In genomic region chr16:67933805-67934204, GRCh38 we compare ENCODE assay signal across 12 cellular contexts. TPM values are rescaled to one million over a fixed set of nuclear protein-coding genes. Genes with fewer than 3 reads are reported as not detected.
DNase-seq lines count a peak whose midpoint lies in the region; ATAC-seq and TF ChIP-seq lines count a peak whose summit lies in the region.
"Had no signal": no experiment of that assay in that cellular context is flagged by ENCODE, and none has a peak within 500 bp of the region (broad histone marks: within the 10 kb centered on the region; RNA-seq: fewer than 3 reads in every experiment).

No MANE protein-coding gene starts in this region.

- H3K9me3 ChIP-seq in body of pancreas, result no peaks in the 10 kb centered on the region
- H3K9me3 ChIP-seq: A549 had no signal

- 59 to 77% methylated on average over 7 of the region's 7 CpGs for WGBS in body of pancreas, 2 donors

- intact Hi-C loops in body of pancreas (cut with DNase I), result no loop called here

- no peak overlapping the region for H3K4me3 ChIP-seq in body of pancreas
- H3K4me3 ChIP-seq: A549 had no signal

- peaks cover 47% of the 10 kb centered on the region for H3K36me3 Mint-ChIP-seq in activated CD4-positive, alpha-beta T cell treated with anti-CD3 and anti-CD28 coated beads, Interleukin-2, amount 10 ng/mL, durations not matched to agents 7 days and 5 days (ENCODE audit: low read depth)
- H3K36me3 Mint-ChIP-seq in HFFc6 (ENCODE audit: low read depth) (no peaks in the 10 kb centered on the region; the same call in 1 of the 2 replicates), neural crest cell (ENCODE audit: low read depth) (peaks cover 3% of the 10 kb centered on the region)

- no peaks in the 10 kb centered on the region for H3K36me3 ChIP-seq in body of pancreas (replicated peaks in 1 of 2; ENCODE audit: insufficient read depth in 1 of 2, low read depth in 2 of 2)

- peaks cover 74% of the 10 kb centered on the region for H3K4me1 ChIP-seq in body of pancreas

- no peak for TF ChIP-seq CTCF in HFFc6 (IDR thresholded peaks at IDR 0.05)
- no peak for TF ChIP-seq CTCF in body of pancreas (IDR thresholded peaks at IDR 0.05)
- TF ChIP-seq CTCF in neural crest cell (conservative IDR thresholded peaks at IDR 0.05), result no peak

- no peak for DNase-seq in activated CD4-positive, alpha-beta T cell treated with anti-CD3 and anti-CD28 coated beads, Interleukin-2, amount 10 ng/mL, durations not matched to agents 7 days and 5 days
- no peak for DNase-seq in activated CD4-positive, alpha-beta T cell treated with anti-CD3 and anti-CD28 coated beads, Interleukin-2, amount 50 U/mL, for 1 hour
- no peak for DNase-seq in HFFc6
- DNase-seq in body of pancreas, result peak in 1 of 4 donors; percentile 15
- no peak for DNase-seq in neural crest cell (ENCODE audit: low read depth, low spot score)
- DNase-seq in epidermal melanocyte (ENCODE audit: insufficient read length, low spot score), result no peak
- DNase-seq: activated CD4-positive, alpha-beta T cell treated with anti-CD3 and anti-CD28 coated beads, Interleukin-2, amount 50 U/mL, for 4 hours; left ventricle myocardium superior had no signal

- POLR2A ChIA-PET in activated CD4-positive, alpha-beta T cell treated with anti-CD3 and anti-CD28 coated beads, Interleukin-2, amount 10 ng/mL, durations not matched to agents 7 days and 5 days (lab: Charles Lee), result no interaction called here

- H3K27me3 Mint-ChIP-seq in activated CD4-positive, alpha-beta T cell treated with anti-CD3 and anti-CD28 coated beads, Interleukin-2, amount 10 ng/mL, durations not matched to agents 7 days and 5 days, result no peaks in the 10 kb centered on the region
- H3K27me3 Mint-ChIP-seq in HFFc6 (ENCODE audit: insufficient read depth) (peaks cover 30% of the 10 kb centered on the region), neural crest cell (ENCODE audit: low read depth) (peaks cover 7% of the 10 kb centered on the region)
- H3K27me3 Mint-ChIP-seq: dendritic cell treated with granulocyte-macrophage colony-stimulating factor and Interleukin-4, amounts not matched to agents 40 ng/mL and 50 ng/mL, for 4 days had no signal

- no peak for TF ChIP-seq POLR2A in body of pancreas (IDR thresholded peaks at IDR 0.05)

- H3K27ac Mint-ChIP-seq in activated CD4-positive, alpha-beta T cell treated with anti-CD3 and anti-CD28 coated beads, Interleukin-2, amount 10 ng/mL, durations not matched to agents 7 days and 5 days, result peak overlapping the region; percentile 25
- H3K27ac Mint-ChIP-seq in HFFc6 (peak overlapping the region; percentile 92), neural crest cell (ENCODE audit: unreplicated experiment) (no peak overlapping the region)
- H3K27ac Mint-ChIP-seq: dendritic cell treated with granulocyte-macrophage colony-stimulating factor and Interleukin-4, amounts not matched to agents 40 ng/mL and 50 ng/mL, for 4 days had no signal

- peak overlapping the region in 3 of 4 donors; percentile 81 to 97 (median 91) for H3K27ac ChIP-seq in body of pancreas

- peaks cover 28% of the 10 kb centered on the region for H3K4me1 Mint-ChIP-seq in activated CD4-positive, alpha-beta T cell treated with anti-CD3 and anti-CD28 coated beads, Interleukin-2, amount 10 ng/mL, durations not matched to agents 7 days and 5 days
- peaks cover 29% of the 10 kb centered on the region for H3K4me1 Mint-ChIP-seq in HFFc6 (ENCODE audit: low read depth)
- peaks cover 30% of the 10 kb centered on the region for H3K4me1 Mint-ChIP-seq in neural crest cell

- ATAC-seq in body of pancreas (no peak), HG02759 (IDR thresholded peaks at IDR 0.05; ENCODE audit: unreplicated experiment) (no peak), HG03039 (IDR thresholded peaks at IDR 0.05; ENCODE audit: unreplicated experiment) (no peak)
- ATAC-seq: A549, left ventricle myocardium superior had no signal

- no peaks in the 10 kb centered on the region for H3K9me3 Mint-ChIP-seq in activated CD4-positive, alpha-beta T cell treated with anti-CD3 and anti-CD28 coated beads, Interleukin-2, amount 10 ng/mL, durations not matched to agents 7 days and 5 days
- H3K9me3 Mint-ChIP-seq in HFFc6 (peaks cover 8% of the 10 kb centered on the region; the same call in 1 of the 2 replicates), neural crest cell (no peaks in the 10 kb centered on the region)
- H3K9me3 Mint-ChIP-seq: dendritic cell treated with granulocyte-macrophage colony-stimulating factor and Interleukin-4, amounts not matched to agents 40 ng/mL and 50 ng/mL, for 4 days had no signal

- no peaks in the 10 kb centered on the region for H3K27me3 ChIP-seq in body of pancreas

- CTCF ChIA-PET in activated CD4-positive, alpha-beta T cell treated with anti-CD3 and anti-CD28 coated beads, Interleukin-2, amount 10 ng/mL, durations not matched to agents 7 days and 5 days (lab: Charles Lee), result interaction anchor here (1.1 to 3.0 kb wide), 6 partner anchors 9 to 107 kb away, joined by 3 to 10 read pairs (median 6); partner anchors contain the start of gene PSKH1

- peak overlapping the region; percentile 7 for H3K4me3 Mint-ChIP-seq in activated CD4-positive, alpha-beta T cell treated with anti-CD3 and anti-CD28 coated beads, Interleukin-2, amount 10 ng/mL, durations not matched to agents 7 days and 5 days
- 0 out of 2 replicates have a peak overlapping the region, but pooled peaks have one; percentile 99 for H3K4me3 Mint-ChIP-seq in HFFc6
- H3K4me3 Mint-ChIP-seq in neural crest cell, result peak overlapping the region; percentile 99
- H3K4me3 Mint-ChIP-seq: dendritic cell treated with granulocyte-macrophage colony-stimulating factor and Interleukin-4, amounts not matched to agents 40 ng/mL and 50 ng/mL, for 4 days had no signal

RNA-seq across cellular contexts. Expression of gene CTRL, which starts 2.1 kb away (rescaled TPM):
- total RNA-seq in activated CD4-positive, alpha-beta T cell treated with anti-CD3 and anti-CD28 coated beads, Interleukin-2, amount 10 ng/mL, durations not matched to agents 7 days and 5 days, result 1 to 10 TPM; 7.2 to 9.4 TPM
- total RNA-seq in HFFc6 (2021; fragmentation: NEBNext Ultra II Directional; extraction: Animal tissue kit (Norgen Biotek cat#: 25700)), result under 1 TPM; 0.25 to 0.63 (median 0.43) TPM
- 1,000 to 10,000 TPM in 1 of 2 donors, 100 to 1,000 TPM in 1; 286 to 1,726 TPM for total RNA-seq in body of pancreas
- total RNA-seq in neural crest cell, result 2.5 and 3.0 TPM in 2 replicates

RNA-seq across cellular contexts. Expression of gene PSMB10, which starts 2.8 kb away (rescaled TPM):
- 100 to 1,000 TPM; 214 to 288 TPM for total RNA-seq in activated CD4-positive, alpha-beta T cell treated with anti-CD3 and anti-CD28 coated beads, Interleukin-2, amount 10 ng/mL, durations not matched to agents 7 days and 5 days
- total RNA-seq in HFFc6 (2021; fragmentation: NEBNext Ultra II Directional; extraction: Animal tissue kit (Norgen Biotek cat#: 25700)), result 10 to 100 TPM; 36.3 to 49.7 (median 40.0) TPM
- total RNA-seq in body of pancreas (10 to 100 TPM; 16.2 to 26.7 TPM), neural crest cell (22.4 and 22.5 TPM in 2 replicates)

RNA-seq across cellular contexts. Expression of gene LCAT, which starts 10.1 kb away (rescaled TPM):
- total RNA-seq in activated CD4-positive, alpha-beta T cell treated with anti-CD3 and anti-CD28 coated beads, Interleukin-2, amount 10 ng/mL, durations not matched to agents 7 days and 5 days, result 10 to 100 TPM; 12.9 to 15.3 TPM
- 10 to 100 TPM; 17.6 to 21.8 (median 19.8) TPM for total RNA-seq in HFFc6 (2021; fragmentation: NEBNext Ultra II Directional; extraction: Animal tissue kit (Norgen Biotek cat#: 25700))
- total RNA-seq in body of pancreas (10 to 100 TPM in 1 of 2 donors, 1 to 10 TPM in 1; 7.5 to 17.8 TPM), neural crest cell (16.6 and 17.6 TPM in 2 replicates)

RNA-seq across cellular contexts. Expression of gene SLC12A4, which starts 34.6 kb away (rescaled TPM):
- 10 to 100 TPM; 27.1 to 29.5 TPM for total RNA-seq in activated CD4-positive, alpha-beta T cell treated with anti-CD3 and anti-CD28 coated beads, Interleukin-2, amount 10 ng/mL, durations not matched to agents 7 days and 5 days
- total RNA-seq in HFFc6 (2021; fragmentation: NEBNext Ultra II Directional; extraction: Animal tissue kit (Norgen Biotek cat#: 25700)), result 100 to 1,000 TPM in 1 of 6 experiments, 10 to 100 TPM in 5; 89.8 to 113 (median 98.9) TPM
- 10 to 100 TPM; 23.3 to 61.3 TPM for total RNA-seq in body of pancreas
- total RNA-seq in neural crest cell, result 36.0 and 36.8 TPM in 2 replicates

RNA-seq across cellular contexts. Expression of gene PSKH1, which starts 40.8 kb away (rescaled TPM):
- total RNA-seq in activated CD4-positive, alpha-beta T cell treated with anti-CD3 and anti-CD28 coated beads, Interleukin-2, amount 10 ng/mL, durations not matched to agents 7 days and 5 days, result 10 to 100 TPM; 21.3 to 21.5 TPM
- total RNA-seq in HFFc6 (2021; fragmentation: NEBNext Ultra II Directional; extraction: Animal tissue kit (Norgen Biotek cat#: 25700)), result 10 to 100 TPM; 25.2 to 34.1 (median 29.3) TPM
- total RNA-seq in body of pancreas (10 to 100 TPM; 15.0 to 16.8 TPM), neural crest cell (39.0 and 41.5 TPM in 2 replicates)

Comparison
In these comparisons a context has a peak if more than half of its experiments do, and no peak if none do; other contexts are left out.
1. H3K4me3 Mint-ChIP-seq: peak in every context shown above with its lines; median percentile 99 in HFFc6; 99 in neural crest cell; 7 in activated CD4-positive, alpha-beta T cell treated with anti-CD3 and anti-CD28 coated beads, Interleukin-2, amount 10 ng/mL, durations not matched to agents 7 days and 5 days.
2. RNA of gene CTRL, which starts 2.1 kb away (total RNA-seq): 286 to 1,726 TPM in body of pancreas; 7.2 to 9.4 TPM in activated CD4-positive, alpha-beta T cell treated with anti-CD3 and anti-CD28 coated beads, Interleukin-2, amount 10 ng/mL, durations not matched to agents 7 days and 5 days, 2.5 to 3.0 TPM in neural crest cell and 0.25 to 0.63 TPM in HFFc6; every median in the first group is over 10 times any median in the second.